In the genomic region with DNA sequence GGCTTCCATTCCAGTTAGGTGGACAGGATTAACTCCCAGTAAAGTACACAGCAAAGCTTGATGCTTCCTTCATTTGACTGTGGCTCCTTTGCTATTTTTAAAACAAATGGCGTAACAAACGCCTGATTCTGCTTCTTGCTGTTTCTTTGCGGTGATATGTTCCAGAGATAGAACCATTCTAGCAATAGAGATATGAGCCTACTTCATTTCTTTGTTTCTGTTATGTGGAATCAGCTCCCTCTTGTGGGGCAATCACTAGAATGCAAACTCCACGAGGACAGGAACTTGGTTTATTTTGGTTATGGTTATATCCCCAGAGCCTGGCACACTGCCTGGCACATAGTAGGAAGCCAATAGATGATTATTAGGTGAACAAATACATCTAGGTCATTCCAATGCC, we compare ENCODE assay signal across 14 cellular contexts.
A peak's percentile ranks its signal among the peaks of the same experiment; 100 is the strongest.
DNase-seq lines count a peak whose midpoint lies in the region; ATAC-seq and TF ChIP-seq lines count a peak whose summit lies in the region.
"Had no signal": no experiment of that assay in that cellular context is flagged by ENCODE, and none has a peak within 500 bp of the region (broad histone marks: within the 10 kb centered on the region; RNA-seq: fewer than 3 reads in every experiment).

No MANE protein-coding gene starts in this region.

- H3K27ac ChIP-seq in DND-41 (ENCODE audit: low read length): no peak overlapping the region
- H3K27ac ChIP-seq in Karpas-422 (ENCODE audit: low read length): no peak overlapping the region
- H3K27ac ChIP-seq in WERI-Rb-1: no peak overlapping the region
- H3K27ac ChIP-seq: body of pancreas, C4-2B had no signal

- H3K4me1 Mint-ChIP-seq in stimulated activated naive B cell treated with anti-CD40 and anti-IgM and Interleukin-4, amounts not matched to agents 10 μg/mL and 1 μg/mL and 100 μg/mL, for 72 hours: no peaks in the 10 kb centered on the region
- H3K4me1 Mint-ChIP-seq: activated T-helper 17 cell treated with anti-CD3 and anti-CD28 coated beads, Interleukin-2, amount 50 U/mL, for 72 hours; stimulated activated memory B cell treated with anti-CD40 and anti-IgM and Interleukin-4, amounts not matched to agents 10 μg/mL and 1 μg/mL and 100 μg/mL, for 72 hours had no signal

- H3K4me3 ChIP-seq in DND-41 (ENCODE audit: low read depth in 1 of 2, low read length in 2 of 2): no peak overlapping the region
- H3K4me3 ChIP-seq in Karpas-422 (ENCODE audit: low read length): no peak overlapping the region
- no peak overlapping the region for H3K4me3 ChIP-seq in WERI-Rb-1 (ENCODE audit: low read depth, low read length)
- H3K4me3 ChIP-seq: body of pancreas had no signal

- no peak overlapping the region for H3K4me3 Mint-ChIP-seq in stimulated activated naive B cell treated with anti-CD40 and anti-IgM and Interleukin-4, amounts not matched to agents 10 μg/mL and 1 μg/mL and 100 μg/mL, for 72 hours
- H3K4me3 Mint-ChIP-seq: activated T-helper 17 cell treated with anti-CD3 and anti-CD28 coated beads, Interleukin-2, amount 50 U/mL, for 72 hours; stimulated activated memory B cell treated with anti-CD40 and anti-IgM and Interleukin-4, amounts not matched to agents 10 μg/mL and 1 μg/mL and 100 μg/mL, for 72 hours had no signal

- no peak overlapping the region for H3K27ac Mint-ChIP-seq in stimulated activated naive B cell treated with anti-CD40 and anti-IgM and Interleukin-4, amounts not matched to agents 10 μg/mL and 1 μg/mL and 100 μg/mL, for 72 hours
- H3K27ac Mint-ChIP-seq: activated T-helper 17 cell treated with anti-CD3 and anti-CD28 coated beads, Interleukin-2, amount 50 U/mL, for 72 hours; stimulated activated memory B cell treated with anti-CD40 and anti-IgM and Interleukin-4, amounts not matched to agents 10 μg/mL and 1 μg/mL and 100 μg/mL, for 72 hours had no signal

- ATAC-seq in DND-41 (ENCODE audit: insufficient read depth, low read depth) (no peak), left colon (no peak)
- ATAC-seq in stimulated activated naive B cell treated with anti-CD40 and anti-IgM and Interleukin-4, amounts not matched to agents 10 μg/mL and 1 μg/mL and 100 μg/mL, for 72 hours (replicated peaks): no peak
- ATAC-seq: activated T-helper 17 cell treated with anti-CD3 and anti-CD28 coated beads, Interleukin-2, amount 50 U/mL, for 72 hours; body of pancreas; stimulated activated memory B cell treated with anti-CD40 and anti-IgM and Interleukin-4, amounts not matched to agents 10 μg/mL and 1 μg/mL and 100 μg/mL, for 72 hours had no signal

- no peak overlapping the region for H2AFZ ChIP-seq in DND-41 (ENCODE audit: low read depth, low read length)
- no peak overlapping the region for H2AFZ ChIP-seq in Karpas-422 (ENCODE audit: low read length)

- no peaks in the 10 kb centered on the region for H3K9me3 Mint-ChIP-seq in stimulated activated naive B cell treated with anti-CD40 and anti-IgM and Interleukin-4, amounts not matched to agents 10 μg/mL and 1 μg/mL and 100 μg/mL, for 72 hours
- H3K9me3 Mint-ChIP-seq: activated T-helper 17 cell treated with anti-CD3 and anti-CD28 coated beads, Interleukin-2, amount 50 U/mL, for 72 hours; stimulated activated memory B cell treated with anti-CD40 and anti-IgM and Interleukin-4, amounts not matched to agents 10 μg/mL and 1 μg/mL and 100 μg/mL, for 72 hours had no signal

- H3K27me3 Mint-ChIP-seq in stimulated activated naive B cell treated with anti-CD40 and anti-IgM and Interleukin-4, amounts not matched to agents 10 μg/mL and 1 μg/mL and 100 μg/mL, for 72 hours: peaks cover 21 to 25% of the 10 kb centered on the region in 2 donors

- H3K27me3 ChIP-seq in DND-41 (ENCODE audit: insufficient read depth, low read length, poor library complexity) (peaks cover 7% of the 10 kb centered on the region), Karpas-422 (ENCODE audit: low read length) (0 out of 2 replicates have a peak, but pooled peaks cover 2% of the 10 kb centered on the region), WERI-Rb-1 (ENCODE audit: insufficient read depth, low read depth, severe bottlenecking) (no peaks in the 10 kb centered on the region)
- H3K27me3 ChIP-seq: body of pancreas had no signal

- intact Hi-C loops in left colon (cut with DNase I, micrococcal nuclease): no loop called here

- no peaks in the 10 kb centered on the region for H3K36me3 ChIP-seq in DND-41 (ENCODE audit: insufficient read depth, low read length)
- H3K36me3 ChIP-seq in Karpas-422 (ENCODE audit: insufficient read depth, low read length): no peaks in the 10 kb centered on the region
- no peaks in the 10 kb centered on the region for H3K36me3 ChIP-seq in WERI-Rb-1

- H3K9ac ChIP-seq in DND-41 (ENCODE audit: low read depth, low read length) (no peak overlapping the region), Karpas-422 (ENCODE audit: low read length) (no peak overlapping the region)

- no peaks in the 10 kb centered on the region for H3K9me2 ChIP-seq in Karpas-422 (replicated peaks; ENCODE audit: insufficient read depth, low read length)

- H4K20me1 ChIP-seq in DND-41 (ENCODE audit: insufficient read depth, low read length): no peaks in the 10 kb centered on the region
- no peaks in the 10 kb centered on the region for H4K20me1 ChIP-seq in Karpas-422 (ENCODE audit: insufficient read depth, low read depth, low read length)

- H3K4me1 ChIP-seq in DND-41 (ENCODE audit: insufficient read depth, low read length): no peaks in the 10 kb centered on the region
- H3K4me1 ChIP-seq in Karpas-422 (ENCODE audit: low read length): no peaks in the 10 kb centered on the region
- H3K4me1 ChIP-seq: body of pancreas had no signal

- H3K9me3 ChIP-seq in DND-41 (ENCODE audit: insufficient read depth, low read length, severe bottlenecking) (no peaks in the 10 kb centered on the region), Karpas-422 (ENCODE audit: low read length) (no peaks in the 10 kb centered on the region), WERI-Rb-1 (ENCODE audit: severe bottlenecking) (no peaks in the 10 kb centered on the region)
- H3K9me3 ChIP-seq: body of pancreas had no signal

- H3K79me2 ChIP-seq in DND-41 (ENCODE audit: insufficient read depth, low read length) (no peaks in the 10 kb centered on the region), Karpas-422 (ENCODE audit: low read length) (no peaks in the 10 kb centered on the region)

- no peaks in the 10 kb centered on the region for H3K36me3 Mint-ChIP-seq in stimulated activated naive B cell treated with anti-CD40 and anti-IgM and Interleukin-4, amounts not matched to agents 10 μg/mL and 1 μg/mL and 100 μg/mL, for 72 hours
- H3K36me3 Mint-ChIP-seq: stimulated activated memory B cell treated with anti-CD40 and anti-IgM and Interleukin-4, amounts not matched to agents 10 μg/mL and 1 μg/mL and 100 μg/mL, for 72 hours had no signal

- H3K4me2 ChIP-seq in DND-41 (ENCODE audit: insufficient read depth, low read length) (no peak overlapping the region), Karpas-422 (ENCODE audit: low read depth, low read length, poor library complexity, severe bottlenecking) (no peak overlapping the region)

- DNase-seq in DND-41: no peak
- DNase-seq in Karpas-422: peak; percentile 73
- DNase-seq in WERI-Rb-1: no peak
- peak; percentile 16 for DNase-seq in iris pigment epithelial cell (ENCODE audit: low read depth)
- DNase-seq in SKM-1 treated with dmso at 0.1 percent for 144 hours (lab: John Stamatoyannopoulos, UW; ENCODE audit: unreplicated experiment): no peak
- no peak for DNase-seq in stimulated activated naive B cell treated with anti-CD40 and anti-IgM and Interleukin-4, amounts not matched to agents 10 μg/mL and 1 μg/mL and 100 μg/mL, for 72 hours
- no peak for DNase-seq in left colon
- DNase-seq in cortex of kidney (lab: John Stamatoyannopoulos, UW): no peak
- DNase-seq: activated CD4-positive, alpha-beta T cell treated with anti-CD3 and anti-CD28 coated beads for 4 hours; body of pancreas; NCI-H1092 had no signal

- TF ChIP-seq CTCF in DND-41 (IDR thresholded peaks at IDR 0.05; ENCODE audit: borderline replicate concordance, extremely low read depth, low read length, poor library complexity, severe bottlenecking) (peak; percentile 6), WERI-Rb-1 (IDR thresholded peaks at IDR 0.05; ENCODE audit: low read depth, low read length) (0 out of 2 replicates have a peak, but pooled peaks have one; percentile 6)

Comparison
In these comparisons a context has a peak if more than half of its experiments do, and no peak if none do; other contexts are left out.
1. DNase-seq: peak in Karpas-422 (single experiment) and iris pigment epithelial cell (single experiment); none in DND-41 (single experiment), WERI-Rb-1 (single experiment), SKM-1 treated with dmso at 0.1 percent for 144 hours (single experiment), stimulated activated naive B cell treated with anti-CD40 and anti-IgM and Interleukin-4, amounts not matched to agents 10 μg/mL and 1 μg/mL and 100 μg/mL, for 72 hours (single experiment), left colon (0 of 2) and cortex of kidney (single experiment).